ENCODE assay signal across 1 cellular context in the genomic region with DNA sequence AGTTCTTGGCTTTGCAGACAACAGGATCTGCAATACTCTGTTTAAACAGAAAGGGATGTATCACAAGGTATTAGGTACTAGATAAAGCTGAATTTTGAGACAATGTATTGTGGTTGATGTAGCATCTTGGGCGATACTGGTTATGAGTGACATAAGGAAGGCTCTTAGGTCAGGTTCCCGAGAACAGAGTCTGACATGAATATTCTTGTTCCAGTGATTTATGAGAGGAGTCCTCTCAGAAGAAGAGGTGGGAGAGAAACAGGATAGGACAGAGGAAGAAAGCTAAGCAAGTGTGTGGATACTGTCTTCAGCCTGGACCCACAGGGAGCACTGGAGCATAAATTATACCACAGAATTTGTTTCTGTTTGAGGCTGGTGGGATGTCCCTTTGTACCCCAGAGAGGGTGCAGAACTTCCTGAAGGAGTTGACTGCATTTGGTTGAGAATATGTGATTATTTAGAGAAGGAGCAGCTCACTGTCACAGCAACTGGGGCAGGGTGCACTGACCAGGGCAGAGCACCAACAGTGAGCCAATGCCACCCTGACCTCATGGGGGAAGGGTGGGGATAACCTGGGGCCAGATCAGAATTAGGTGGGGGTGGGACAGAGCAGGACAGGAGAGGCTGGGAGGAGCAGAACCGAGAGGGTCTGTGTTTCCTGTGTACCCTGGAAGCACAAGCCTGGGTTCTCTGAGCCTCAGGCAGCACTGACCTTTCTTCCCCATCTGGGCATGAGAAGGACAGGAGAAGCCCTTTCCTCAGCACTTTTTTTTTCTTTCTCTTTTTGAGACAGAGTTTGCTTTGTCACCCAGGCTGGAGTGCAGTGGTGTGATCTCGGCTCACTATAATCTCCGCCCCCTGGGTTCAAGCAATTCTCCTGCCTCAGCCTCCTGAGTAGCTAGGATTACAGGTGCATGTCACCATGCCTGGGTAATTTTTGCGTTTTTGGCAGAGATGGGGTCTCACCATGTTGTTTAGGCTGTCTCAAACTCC.
A peak's percentile ranks its signal among the peaks of the same experiment; 100 is the strongest.
TF ChIP-seq lines count a peak whose summit lies in the region.

No MANE protein-coding gene starts in this region.

TF ChIP-seq in liver, 16 proteins besides CTCF, POLR2A, EP300 and RAD21 (continued from another document):
- no peak for TF ChIP-seq REST (IDR thresholded peaks at IDR 0.05)
- TF ChIP-seq HNF4G (IDR thresholded peaks at IDR 0.05), result no peak
- no peak for TF ChIP-seq FOXA2 (IDR thresholded peaks at IDR 0.05)
- TF ChIP-seq, protein P1, sequence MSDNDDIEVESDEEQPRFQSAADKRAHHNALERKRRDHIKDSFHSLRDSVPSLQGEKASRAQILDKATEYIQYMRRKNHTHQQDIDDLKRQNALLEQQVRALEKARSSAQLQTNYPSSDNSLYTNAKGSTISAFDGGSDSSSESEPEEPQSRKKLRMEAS (IDR thresholded peaks at IDR 0.05), result no peak
- peak; percentile 75 for TF ChIP-seq SP1 (IDR thresholded peaks at IDR 0.05)
- peak; percentile 85 to 86 for TF ChIP-seq RXRA (IDR thresholded peaks at IDR 0.05)
- no peak for TF ChIP-seq ATF3 (IDR thresholded peaks at IDR 0.05)
- TF ChIP-seq GABPA (IDR thresholded peaks at IDR 0.05 in 1 of 2, conservative IDR thresholded peaks at IDR 0.05 in 1 of 2), result no peak
TF ChIP-seq in liver: peak in this region for 4.
